8 cellular contexts compared by ENCODE assay signal in the genomic region with DNA sequence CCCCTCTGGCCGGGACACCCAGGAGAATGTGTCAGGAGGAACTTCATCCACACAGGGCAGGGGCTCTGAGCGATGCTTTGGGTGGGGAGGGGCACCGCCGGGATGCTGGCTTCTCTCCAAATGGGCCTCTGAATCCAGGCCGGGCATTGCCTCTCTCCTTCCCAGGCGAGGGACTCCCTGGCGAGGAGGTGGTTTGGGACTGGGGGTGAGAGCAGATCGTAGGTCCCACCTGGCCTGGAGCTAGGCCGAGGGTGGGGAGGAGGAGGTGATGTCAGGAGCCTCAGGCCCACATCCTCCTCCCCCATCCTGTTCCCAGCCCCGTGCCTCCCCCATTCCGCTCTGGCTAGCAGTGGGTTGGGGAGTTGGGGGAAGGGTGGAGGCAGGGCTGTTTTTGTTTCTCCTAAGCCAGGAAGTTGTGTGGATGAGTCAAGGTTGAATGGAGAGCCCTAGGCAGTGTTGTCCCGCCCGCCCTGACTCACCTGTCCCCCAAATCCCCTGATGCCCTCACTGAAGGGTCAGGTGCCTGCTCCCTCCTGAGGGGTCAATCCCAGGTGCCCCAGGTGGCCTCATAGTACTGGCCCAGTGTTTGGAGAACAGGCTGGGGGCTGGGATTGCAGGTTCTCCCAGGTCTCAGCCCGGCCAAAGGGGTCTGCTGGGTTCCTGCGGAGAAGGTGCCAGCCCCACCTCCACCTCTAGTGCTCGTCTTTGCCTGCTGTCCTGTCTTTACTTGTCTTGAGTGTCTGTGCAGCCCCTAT. TPM values are rescaled to one million over a fixed set of nuclear protein-coding genes. Genes with fewer than 3 reads are reported as not detected.
DNase-seq lines count a peak whose midpoint lies in the region; ATAC-seq and TF ChIP-seq lines count a peak whose summit lies in the region.

No MANE protein-coding gene starts in this region.

- no peaks in the 10 kb centered on the region for H3K9me3 Mint-ChIP-seq in activated CD4-positive, alpha-beta memory T cell treated with anti-CD3 and anti-CD28 coated beads, Interleukin-2, amount 10 ng/mL, durations not matched to agents 7 days and 5 days

- H3K4me1 ChIP-seq in breast epithelium, result no peaks in the 10 kb centered on the region
- peaks cover 24% of the 10 kb centered on the region for H3K4me1 ChIP-seq in lower lobe of right lung

- peak overlapping the region; percentile 99 for H3K27ac ChIP-seq in breast epithelium
- peak overlapping the region; percentile 76 for H3K27ac ChIP-seq in lower lobe of right lung

- ATAC-seq in lower lobe of right lung (no peak), HG02852 (IDR thresholded peaks at IDR 0.05; ENCODE audit: unreplicated experiment) (no peak), GM19035 (IDR thresholded peaks at IDR 0.05; ENCODE audit: unreplicated experiment) (no peak)

- POLR2A ChIA-PET in activated CD4-positive, alpha-beta memory T cell treated with anti-CD3 and anti-CD28 coated beads, Interleukin-2, amount 10 ng/mL, durations not matched to agents 7 days and 5 days (lab: Charles Lee), result interaction anchor here (1.8 kb wide), 1 partner anchor 10 kb away, joined by 6 read pairs; a partner anchor contains a TSS

- H3K27me3 ChIP-seq in breast epithelium, result no peaks in the 10 kb centered on the region
- H3K27me3 ChIP-seq in lower lobe of right lung (ENCODE audit: low read depth), result peaks cover 39% of the 10 kb centered on the region

- H3K36me3 ChIP-seq in breast epithelium, result no peaks in the 10 kb centered on the region
- H3K36me3 ChIP-seq in lower lobe of right lung, result peaks cover 21% of the 10 kb centered on the region

- DNase-seq in AG08396 (ENCODE audit: low spot score) (peak; percentile 47), HPDE6-E6E7 (ENCODE audit: extremely low spot score) (peak; percentile 81), breast epithelium (ENCODE audit: low spot score in 2 of 2) (peak; percentile 81 to 82), lower lobe of right lung (no peak), GF-D8 (lab: John Stamatoyannopoulos, UW) (no peak)
- DNase-seq in activated CD4-positive, alpha-beta memory T cell treated with anti-CD3 and anti-CD28 coated beads, Interleukin-2, amount 10 ng/mL, durations not matched to agents 7 days and 5 days, result no peak

- H3K9me3 ChIP-seq in breast epithelium, result no peaks in the 10 kb centered on the region
- no peaks in the 10 kb centered on the region for H3K9me3 ChIP-seq in lower lobe of right lung

- intact Hi-C loops in breast epithelium (cut with DNase I; ENCODE audit: low total_unique reads) (no loop called here), lower lobe of right lung (cut with DNase I) (no loop called here)

- peak overlapping the region in 2 of 3 donors; percentile 71 to 72 for H3K4me3 ChIP-seq in breast epithelium
- peak overlapping the region; percentile 62 for H3K4me3 ChIP-seq in lower lobe of right lung

- peaks cover 24% of the 10 kb centered on the region for H3K4me1 Mint-ChIP-seq in activated CD4-positive, alpha-beta memory T cell treated with anti-CD3 and anti-CD28 coated beads, Interleukin-2, amount 10 ng/mL, durations not matched to agents 7 days and 5 days

- TF ChIP-seq POLR2A in breast epithelium (IDR thresholded peaks at IDR 0.05), result no peak

- H3K27ac Mint-ChIP-seq in activated CD4-positive, alpha-beta memory T cell treated with anti-CD3 and anti-CD28 coated beads, Interleukin-2, amount 10 ng/mL, durations not matched to agents 7 days and 5 days, result no peak overlapping the region

- H3K36me3 Mint-ChIP-seq in activated CD4-positive, alpha-beta memory T cell treated with anti-CD3 and anti-CD28 coated beads, Interleukin-2, amount 10 ng/mL, durations not matched to agents 7 days and 5 days (ENCODE audit: low read depth), result no peaks in the 10 kb centered on the region

- H3K27me3 Mint-ChIP-seq in activated CD4-positive, alpha-beta memory T cell treated with anti-CD3 and anti-CD28 coated beads, Interleukin-2, amount 10 ng/mL, durations not matched to agents 7 days and 5 days, result peaks cover 16% of the 10 kb centered on the region

- CTCF ChIA-PET in activated CD4-positive, alpha-beta memory T cell treated with anti-CD3 and anti-CD28 coated beads, Interleukin-2, amount 10 ng/mL, durations not matched to agents 7 days and 5 days (lab: Charles Lee), result no interaction called here

- TF ChIP-seq CTCF in breast epithelium (IDR thresholded peaks at IDR 0.05), result no peak
- no peak for TF ChIP-seq CTCF in lower lobe of right lung (IDR thresholded peaks at IDR 0.05)

- no peak overlapping the region for H3K4me3 Mint-ChIP-seq in activated CD4-positive, alpha-beta memory T cell treated with anti-CD3 and anti-CD28 coated beads, Interleukin-2, amount 10 ng/mL, durations not matched to agents 7 days and 5 days

RNA-seq across cellular contexts. Expression of a gene that starts 2.8 kb away (rescaled TPM):
- 10 to 100 TPM in 2 of 3 donors, not detected in 1; 27.9 to 69.2 TPM for total RNA-seq in breast epithelium
- 34.5 TPM for total RNA-seq in lower lobe of right lung
- total RNA-seq in activated CD4-positive, alpha-beta memory T cell treated with anti-CD3 and anti-CD28 coated beads, Interleukin-2, amount 10 ng/mL, durations not matched to agents 7 days and 5 days, result under 1 TPM; 0.30 to 0.40 TPM

RNA-seq across cellular contexts. Expression of a gene that starts 10.2 kb away (rescaled TPM):
- 10 to 100 TPM; 50.7 to 68.2 (median 61.6) TPM for total RNA-seq in breast epithelium
- total RNA-seq in lower lobe of right lung, result 46.4 TPM
- 10 to 100 TPM; 40.1 to 45.1 TPM for total RNA-seq in activated CD4-positive, alpha-beta memory T cell treated with anti-CD3 and anti-CD28 coated beads, Interleukin-2, amount 10 ng/mL, durations not matched to agents 7 days and 5 days

RNA-seq across cellular contexts. Expression of a gene that starts 40.7 kb away (rescaled TPM):
- total RNA-seq in breast epithelium (100 to 1,000 TPM in 1 of 3 donors, 10 to 100 TPM in 2; 13.1 to 118 (median 59.0) TPM), lower lobe of right lung (96.1 TPM)
- total RNA-seq in activated CD4-positive, alpha-beta memory T cell treated with anti-CD3 and anti-CD28 coated beads, Interleukin-2, amount 10 ng/mL, durations not matched to agents 7 days and 5 days, result 1 to 10 TPM; 5.1 to 6.0 TPM

RNA-seq across cellular contexts. Expression of a gene that starts 52.7 kb away (rescaled TPM):
- 10 to 100 TPM; 11.7 to 23.7 (median 21.6) TPM for total RNA-seq in breast epithelium
- total RNA-seq in lower lobe of right lung, result 20.7 TPM
- total RNA-seq in activated CD4-positive, alpha-beta memory T cell treated with anti-CD3 and anti-CD28 coated beads, Interleukin-2, amount 10 ng/mL, durations not matched to agents 7 days and 5 days, result 10 to 100 TPM; 14.0 to 14.2 TPM

Comparison
In these comparisons a context has a peak if more than half of its experiments do, and no peak if none do; other contexts are left out.
1. DNase-seq: peak in AG08396 (single experiment), HPDE6-E6E7 (single experiment) and breast epithelium (2 of 2); none in lower lobe of right lung (single experiment), GF-D8 (single experiment) and activated CD4-positive, alpha-beta memory T cell treated with anti-CD3 and anti-CD28 coated beads, Interleukin-2, amount 10 ng/mL, durations not matched to agents 7 days and 5 days (single experiment).